Comparison of ENCODE assay signal across 8 cellular contexts in the genomic region with DNA sequence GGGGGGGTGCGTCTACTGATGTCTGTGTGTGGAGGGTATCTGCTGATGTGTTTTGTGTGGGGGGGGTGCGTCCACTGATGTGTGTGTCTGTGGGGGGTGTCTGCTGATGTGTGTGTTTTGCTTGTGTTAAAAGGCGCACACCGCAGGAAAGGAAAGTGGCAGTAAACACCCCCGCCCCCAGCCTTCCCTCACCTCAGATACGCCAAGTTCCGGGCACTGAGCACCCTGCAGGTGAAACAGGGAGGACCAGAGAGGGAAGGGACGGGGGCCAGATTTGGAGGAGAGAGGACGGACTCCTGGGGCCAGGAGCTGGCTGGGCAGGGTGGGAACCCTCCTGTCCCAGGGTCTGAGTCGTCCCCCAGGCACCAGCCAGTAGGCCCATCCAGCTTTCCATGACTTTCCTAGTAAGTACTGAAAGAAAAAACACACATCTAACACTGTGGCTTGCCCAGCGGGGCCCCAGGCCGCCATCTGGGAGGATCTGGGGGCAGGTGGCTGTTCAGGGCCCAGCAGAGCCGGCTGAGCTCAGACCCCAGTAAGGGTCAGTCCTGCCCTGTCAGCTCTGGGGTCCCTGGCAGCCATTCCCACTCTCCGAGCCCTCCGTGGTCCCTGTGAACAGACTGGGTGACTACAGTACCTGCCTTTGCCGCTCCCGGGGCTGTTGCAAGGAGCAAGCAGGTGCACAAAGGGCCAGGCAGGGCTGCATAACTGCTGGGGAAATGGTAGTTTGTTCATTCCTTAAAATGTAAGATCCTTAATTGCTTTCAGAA.
DNase-seq lines count a peak whose midpoint lies in the region; ATAC-seq, FAIRE-seq and TF ChIP-seq lines count a peak whose summit lies in the region.

No MANE protein-coding gene starts in this region.

- no peak for FAIRE-seq in kidney (lab: Jason Lieb, UNC)

- peak; percentile 60 to 64 for DNase-seq in activated CD4-positive, alpha-beta T cell treated with anti-CD3 and anti-CD28 coated beads, Interleukin-2, amount 50 U/mL, for 4 hours
- DNase-seq in kidney (peak; percentile 69), NCI-H510A treated with DMSO at 0.1 percent for 48 hours (lab: John Stamatoyannopoulos, UW) (no peak)
- DNase-seq in stimulated activated naive CD8-positive, alpha-beta T cell treated with anti-CD3 and anti-CD28 coated beads, Interleukin-15, Interleukin-2, amounts not matched to agents 100 U/mL and 50 U/mL, for 24 hours = peak; percentile 76

- no peaks in the 10 kb centered on the region for H3K4me1 ChIP-seq in kidney (ENCODE audit: control insufficient read depth in 1 of 2, insufficient read depth in 1 of 2, low read depth in 1 of 2, low read length in 2 of 2)

- H3K36me3 ChIP-seq in kidney (ENCODE audit: control insufficient read depth in 1 of 2, insufficient read depth in 2 of 2, low read length in 2 of 2) = no peaks in the 10 kb centered on the region

- no peak for TF ChIP-seq CTCF in kidney (IDR thresholded peaks at IDR 0.05; ENCODE audit: borderline replicate concordance, extremely low read depth, insufficient read depth)

- intact Hi-C loops in kidney (cut with DNase I) = no loop called here

- no peak overlapping the region for H3K9ac ChIP-seq in kidney (ENCODE audit: low read length in 2 of 2)

- no peak overlapping the region for H3K27ac ChIP-seq in kidney (ENCODE audit: low read depth in 2 of 2, low read length in 2 of 2)

- no peak overlapping the region for H3K4me3 ChIP-seq in kidney (ENCODE audit: low read length in 2 of 2)

- no peaks in the 10 kb centered on the region for H3K9me3 ChIP-seq in kidney (ENCODE audit: control insufficient read depth in 1 of 2, low read length in 2 of 2)

- peak; percentile 5 for ATAC-seq in HG02623 (IDR thresholded peaks at IDR 0.05; ENCODE audit: unreplicated experiment)
- no peak for ATAC-seq in stimulated activated naive CD8-positive, alpha-beta T cell treated with anti-CD3 and anti-CD28 coated beads, Interleukin-15, Interleukin-2, amounts not matched to agents 100 U/mL and 50 U/mL, for 24 hours
- ATAC-seq in HG03460 (IDR thresholded peaks at IDR 0.05; ENCODE audit: unreplicated experiment) = no peak
- no peak for ATAC-seq in HG03135 (IDR thresholded peaks at IDR 0.05; ENCODE audit: unreplicated experiment)
- no peak for ATAC-seq in HG03108 (IDR thresholded peaks at IDR 0.05; ENCODE audit: unreplicated experiment)
